23 cellular contexts compared by ENCODE assay signal in the genomic region with DNA sequence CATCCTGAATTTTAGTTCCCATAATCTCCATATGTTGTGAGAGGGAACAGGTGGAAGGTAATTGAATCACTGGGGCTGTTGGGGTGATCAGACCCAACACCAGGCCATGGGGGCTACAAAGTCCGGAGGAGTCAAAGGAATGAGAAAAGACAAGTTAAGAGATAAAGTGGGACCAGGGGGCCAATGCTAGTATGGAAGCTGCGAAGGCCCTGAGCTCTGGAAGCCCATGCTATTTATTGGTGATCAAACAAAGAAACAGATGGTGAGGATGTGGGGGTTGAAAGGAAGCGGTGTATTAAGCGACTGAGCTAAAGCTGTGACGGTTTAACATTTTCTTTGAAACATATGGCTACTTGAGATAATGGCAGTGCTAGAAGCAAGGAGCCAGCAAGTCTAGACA.
DNase-seq lines count a peak whose midpoint lies in the region; FAIRE-seq and TF ChIP-seq lines count a peak whose summit lies in the region.
"Had no signal": no experiment of that assay in that cellular context is flagged by ENCODE, and none has a peak within 500 bp of the region (broad histone marks: within the 10 kb centered on the region; RNA-seq: fewer than 3 reads in every experiment).

No MANE protein-coding gene starts in this region.

- no peak overlapping the region for H3K4me2 ChIP-seq in mammary epithelial cell (ENCODE audit: insufficient read depth, low read depth, low read length)
- H3K4me2 ChIP-seq: A549 had no signal

- dilution Hi-C loops in mammary epithelial cell (cut with HindIII; ENCODE audit: low sequenced_read_pairs), result no loop called here

- DNase-seq in MCF 10A (ENCODE audit: unreplicated experiment) (no peak), mammary epithelial cell (no peak), NCI-H82 treated with DMSO at 0.1 percent for 48 hours (lab: John Stamatoyannopoulos, UW; ENCODE audit: unreplicated experiment) (peak; percentile 10), fibroblast of pulmonary artery (ENCODE audit: low read depth) (peak; percentile 29), DMS114 treated with DMSO at 0.1 percent for 48 hours (lab: John Stamatoyannopoulos, UW; ENCODE audit: unreplicated experiment) (no peak), nucleus accumbens (lab: John Stamatoyannopoulos, UW) (no peak), Peyer's patch (no peak), HTR-8/SVneo (ENCODE audit: insufficient read length, low spot score) (no peak)
- DNase-seq: activated CD4-positive, CD25-positive, alpha-beta regulatory T cell; activated CD8-positive, alpha-beta memory T cell treated with anti-CD3 and anti-CD28 coated beads for 24 hours; activated naive CD8-positive, alpha-beta T cell treated with anti-CD3 and anti-CD28 coated beads, Interleukin-2, amount 10 ng/mL, durations not matched to agents 7 days and 5 days; C1 segment of cervical spinal cord; DMS153; dorsolateral prefrontal cortex; left cardiac atrium; NCI-H187; NCI-H526; PC-3; retina had no signal

- H3K9ac ChIP-seq in mammary epithelial cell (ENCODE audit: insufficient read depth, low read length), result no peak overlapping the region

- CTCF ChIA-PET in MCF 10A (lab: Yijun Ruan, JAX), result no interaction called here
- CTCF ChIA-PET in mammary epithelial cell (lab: Charles Lee; ENCODE audit: low non-redundant PET), result no interaction called here

- FAIRE-seq in HTR-8/SVneo (lab: Jason Lieb, UNC), result no peak
- FAIRE-seq: A549, bronchial epithelial cell had no signal

- POLR2A ChIA-PET in MCF 10A (lab: Yijun Ruan, JAX), result no interaction called here

- no peaks in the 10 kb centered on the region for H3K36me3 ChIP-seq in mammary epithelial cell (ENCODE audit: insufficient read depth, low read length)
- no peaks in the 10 kb centered on the region for H3K36me3 ChIP-seq in Peyer's patch

- no peaks in the 10 kb centered on the region for H3K4me1 ChIP-seq in mammary epithelial cell (ENCODE audit: insufficient read depth, low read length)
- H3K4me1 ChIP-seq in Peyer's patch, result no peaks in the 10 kb centered on the region
- H3K4me1 ChIP-seq: A549 had no signal

- no peaks in the 10 kb centered on the region for H3K27me3 Mint-ChIP-seq in MCF 10A (ENCODE audit: insufficient read depth, unreplicated experiment)
- H3K27me3 Mint-ChIP-seq: activated naive CD8-positive, alpha-beta T cell treated with anti-CD3 and anti-CD28 coated beads, Interleukin-2, amount 10 ng/mL, durations not matched to agents 7 days and 5 days; stimulated activated memory B cell treated with anti-CD40 and anti-IgM and Interleukin-4, amounts not matched to agents 10 μg/mL and 1 μg/mL and 100 μg/mL, for 72 hours had no signal

- H3K27ac ChIP-seq in mammary epithelial cell (ENCODE audit: insufficient read depth, low read depth, low read length), result no peak overlapping the region
- H3K27ac ChIP-seq in Peyer's patch, result no peak overlapping the region
- H3K27ac ChIP-seq: A549, dorsolateral prefrontal cortex had no signal

- BruUV-seq in MCF 10A (replicated peaks; lab: Mats Ljungman, UMichigan) (no TSS peak), mammary epithelial cell (replicated peaks; lab: Mats Ljungman, UMichigan) (no TSS peak)

- TF ChIP-seq POLR2A in Peyer's patch (IDR thresholded peaks at IDR 0.05), result no peak

- TF ChIP-seq CTCF in MCF 10A (IDR thresholded peaks at IDR 0.05; ENCODE audit: unreplicated experiment) (no peak), mammary epithelial cell (conservative IDR thresholded peaks at IDR 0.05 in 1 of 2, IDR thresholded peaks at IDR 0.05 in 1 of 2; ENCODE audit: extremely low read depth in 1 of 2, insufficient read depth in 1 of 2, low read depth in 1 of 2, low read length in 2 of 2) (no peak), fibroblast of pulmonary artery (IDR thresholded peaks at IDR 0.05; ENCODE audit: low read length, missing control alignments) (no peak), Peyer's patch (IDR thresholded peaks at IDR 0.05) (no peak)

- H3K9me3 Mint-ChIP-seq in MCF 10A (ENCODE audit: unreplicated experiment), result peaks cover 25% of the 10 kb centered on the region

- H4K20me1 ChIP-seq in mammary epithelial cell (ENCODE audit: insufficient read depth, low read length), result no peaks in the 10 kb centered on the region

- H3K9me3 ChIP-seq in mammary epithelial cell (replicated peaks; ENCODE audit: insufficient read depth, low read length) (peaks cover 25% of the 10 kb centered on the region), Peyer's patch (peaks cover 0 to 21% (median 2%) of the 10 kb centered on the region in 4 donors)
- H3K9me3 ChIP-seq: A549 had no signal

- H2AFZ ChIP-seq in mammary epithelial cell (ENCODE audit: low read depth, low read length), result no peak overlapping the region

- H3K79me2 ChIP-seq in mammary epithelial cell (ENCODE audit: insufficient read depth, low read length), result peaks cover 4% of the 10 kb centered on the region

- peak overlapping the region; percentile 11 for H3K27ac Mint-ChIP-seq in MCF 10A (ENCODE audit: low read depth, unreplicated experiment)
- H3K27ac Mint-ChIP-seq: activated naive CD8-positive, alpha-beta T cell treated with anti-CD3 and anti-CD28 coated beads, Interleukin-2, amount 10 ng/mL, durations not matched to agents 7 days and 5 days; activated T-helper 1 cell treated with anti-CD3 and anti-CD28 coated beads, Interleukin-12 subunit alpha, Interleukin-12 subunit beta, Interleukin-2, Interleukin-4 antibody, amounts not matched to agents 30 ng/mL and 10 ng/mL and 1 ng/mL, durations not matched to agents 14 hours and 24 hours and 36 hours; stimulated activated memory B cell treated with anti-CD40 and anti-IgM and Interleukin-4, amounts not matched to agents 10 μg/mL and 1 μg/mL and 100 μg/mL, for 72 hours had no signal

- 96% methylated on average over 5 of the region's 5 CpGs for WGBS in mammary epithelial cell (ENCODE audit: low coverage, missing lambda C conversion rate)

- peaks cover 25% of the 10 kb centered on the region for H3K4me1 Mint-ChIP-seq in MCF 10A (ENCODE audit: insufficient read depth, unreplicated experiment)
- H3K4me1 Mint-ChIP-seq: activated naive CD8-positive, alpha-beta T cell treated with anti-CD3 and anti-CD28 coated beads, Interleukin-2, amount 10 ng/mL, durations not matched to agents 7 days and 5 days; stimulated activated memory B cell treated with anti-CD40 and anti-IgM and Interleukin-4, amounts not matched to agents 10 μg/mL and 1 μg/mL and 100 μg/mL, for 72 hours had no signal

- H3K4me3 ChIP-seq in mammary epithelial cell (replicated peaks in 1 of 3; ENCODE audit: insufficient read depth in 1 of 3, low read depth in 2 of 3, low read length in 3 of 3) (no peak overlapping the region), fibroblast of pulmonary artery (replicated peaks; ENCODE audit: low read depth, low read length) (no peak overlapping the region), Peyer's patch (no peak overlapping the region)
- H3K4me3 ChIP-seq: A549, dorsolateral prefrontal cortex had no signal

- intact Hi-C loops in MCF 10A (cut with micrococcal nuclease) (no loop called here), mammary epithelial cell (cut with micrococcal nuclease) (no loop called here)

- H3K27me3 ChIP-seq in mammary epithelial cell (ENCODE audit: insufficient read depth, low read length), result no peaks in the 10 kb centered on the region
- no peaks in the 10 kb centered on the region for H3K27me3 ChIP-seq in Peyer's patch
- H3K27me3 ChIP-seq: dorsolateral prefrontal cortex had no signal

- no peak overlapping the region for H3K4me3 Mint-ChIP-seq in MCF 10A (ENCODE audit: unreplicated experiment)
- H3K4me3 Mint-ChIP-seq: activated naive CD8-positive, alpha-beta T cell treated with anti-CD3 and anti-CD28 coated beads, Interleukin-2, amount 10 ng/mL, durations not matched to agents 7 days and 5 days; activated T-helper 1 cell treated with anti-CD3 and anti-CD28 coated beads, Interleukin-12 subunit alpha, Interleukin-12 subunit beta, Interleukin-2, Interleukin-4 antibody, amounts not matched to agents 30 ng/mL and 10 ng/mL and 1 ng/mL, durations not matched to agents 14 hours and 24 hours and 36 hours; stimulated activated memory B cell treated with anti-CD40 and anti-IgM and Interleukin-4, amounts not matched to agents 10 μg/mL and 1 μg/mL and 100 μg/mL, for 72 hours had no signal

- H3K36me3 Mint-ChIP-seq in MCF 10A (ENCODE audit: insufficient read depth, unreplicated experiment), result peaks cover 24% of the 10 kb centered on the region
- H3K36me3 Mint-ChIP-seq: activated naive CD8-positive, alpha-beta T cell treated with anti-CD3 and anti-CD28 coated beads, Interleukin-2, amount 10 ng/mL, durations not matched to agents 7 days and 5 days; stimulated activated memory B cell treated with anti-CD40 and anti-IgM and Interleukin-4, amounts not matched to agents 10 μg/mL and 1 μg/mL and 100 μg/mL, for 72 hours had no signal

- in situ Hi-C loops in mammary epithelial cell (cut with MboI; ENCODE audit: low sequenced_read_pairs in 2 of 2), result no loop called here

Comparison
In these comparisons a context has a peak if more than half of its experiments do, and no peak if none do; other contexts are left out.
1. DNase-seq: peak in NCI-H82 treated with DMSO at 0.1 percent for 48 hours (single experiment) and fibroblast of pulmonary artery (single experiment); none in MCF 10A (single experiment), mammary epithelial cell (single experiment), DMS114 treated with DMSO at 0.1 percent for 48 hours (single experiment), nucleus accumbens (0 of 56), Peyer's patch (0 of 3) and HTR-8/SVneo (single experiment).